Comparison of ENCODE assay signal across 2 cellular contexts in the genomic region with DNA sequence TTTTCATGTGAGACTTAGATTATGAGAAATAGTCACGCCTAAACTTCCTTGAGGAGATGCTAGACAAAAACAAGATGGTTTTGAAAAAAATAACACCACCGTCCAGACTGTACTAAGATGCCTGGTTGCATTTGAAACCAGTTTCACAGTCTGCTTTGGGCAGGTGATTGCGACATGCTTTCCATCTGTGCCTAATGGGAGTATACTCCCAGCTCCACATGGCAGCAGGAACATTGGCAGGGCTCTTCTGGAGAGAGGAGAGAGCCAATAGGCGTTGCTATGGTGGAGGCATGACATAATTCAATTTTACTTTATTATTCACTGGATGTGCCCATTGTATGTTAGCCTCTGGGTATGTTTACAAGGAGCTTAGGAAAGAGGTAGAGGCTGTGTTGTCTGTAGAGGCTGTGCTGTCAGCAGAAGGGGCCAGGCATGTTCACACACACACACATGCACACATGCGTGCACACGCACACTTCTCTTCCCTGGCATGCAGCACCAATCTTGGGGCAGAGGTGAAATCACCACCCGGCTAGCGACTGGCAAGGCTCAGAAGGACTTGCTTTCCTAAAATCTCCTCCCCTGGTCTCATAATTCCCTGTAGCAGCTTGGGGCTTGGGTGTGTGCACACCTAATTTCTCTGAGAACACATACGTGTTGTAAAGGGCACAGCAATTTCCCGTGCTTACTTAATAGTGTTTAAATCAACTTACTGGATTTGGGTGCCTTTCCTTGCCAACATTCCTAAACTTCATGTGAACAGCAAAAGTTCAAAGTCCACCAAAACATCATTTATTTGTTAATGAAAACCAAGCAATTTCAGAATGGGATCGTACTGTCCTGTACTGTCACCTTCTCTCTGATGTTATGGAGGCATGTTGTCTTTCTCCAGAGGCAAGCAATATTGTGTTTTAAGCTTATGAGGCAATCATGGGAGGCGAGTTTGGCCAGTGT.
TF ChIP-seq lines count a peak whose summit lies in the region.

No MANE protein-coding gene starts in this region.

TF ChIP-seq in Ishikawa, 13 proteins besides CTCF, POLR2A, EP300 and RAD21:
- TF ChIP-seq, protein P1, sequence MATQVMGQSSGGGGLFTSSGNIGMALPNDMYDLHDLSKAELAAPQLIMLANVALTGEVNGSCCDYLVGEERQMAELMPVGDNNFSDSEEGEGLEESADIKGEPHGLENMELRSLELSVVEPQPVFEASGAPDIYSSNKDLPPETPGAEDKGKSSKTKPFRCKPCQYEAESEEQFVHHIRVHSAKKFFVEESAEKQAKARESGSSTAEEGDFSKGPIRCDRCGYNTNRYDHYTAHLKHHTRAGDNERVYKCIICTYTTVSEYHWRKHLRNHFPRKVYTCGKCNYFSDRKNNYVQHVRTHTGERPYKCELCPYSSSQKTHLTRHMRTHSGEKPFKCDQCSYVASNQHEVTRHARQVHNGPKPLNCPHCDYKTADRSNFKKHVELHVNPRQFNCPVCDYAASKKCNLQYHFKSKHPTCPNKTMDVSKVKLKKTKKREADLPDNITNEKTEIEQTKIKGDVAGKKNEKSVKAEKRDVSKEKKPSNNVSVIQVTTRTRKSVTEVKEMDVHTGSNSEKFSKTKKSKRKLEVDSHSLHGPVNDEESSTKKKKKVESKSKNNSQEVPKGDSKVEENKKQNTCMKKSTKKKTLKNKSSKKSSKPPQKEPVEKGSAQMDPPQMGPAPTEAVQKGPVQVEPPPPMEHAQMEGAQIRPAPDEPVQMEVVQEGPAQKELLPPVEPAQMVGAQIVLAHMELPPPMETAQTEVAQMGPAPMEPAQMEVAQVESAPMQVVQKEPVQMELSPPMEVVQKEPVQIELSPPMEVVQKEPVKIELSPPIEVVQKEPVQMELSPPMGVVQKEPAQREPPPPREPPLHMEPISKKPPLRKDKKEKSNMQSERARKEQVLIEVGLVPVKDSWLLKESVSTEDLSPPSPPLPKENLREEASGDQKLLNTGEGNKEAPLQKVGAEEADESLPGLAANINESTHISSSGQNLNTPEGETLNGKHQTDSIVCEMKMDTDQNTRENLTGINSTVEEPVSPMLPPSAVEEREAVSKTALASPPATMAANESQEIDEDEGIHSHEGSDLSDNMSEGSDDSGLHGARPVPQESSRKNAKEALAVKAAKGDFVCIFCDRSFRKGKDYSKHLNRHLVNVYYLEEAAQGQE (IDR thresholded peaks at IDR 0.05; ENCODE audit: low read depth): no peak
- TF ChIP-seq NFIC (IDR thresholded peaks at IDR 0.05) (no peak), CEBPB (IDR thresholded peaks at IDR 0.05) (peak; percentile 95), TAF1 (IDR thresholded peaks at IDR 0.05; ENCODE audit: low read depth) (no peak)

TF ChIP-seq in H1, 55 proteins besides CTCF, POLR2A, EP300 and RAD21:
- TF ChIP-seq CHD7 (IDR thresholded peaks at IDR 0.05; ENCODE audit: insufficient replicate concordance, low read length) (no peak), CEBPB (IDR thresholded peaks at IDR 0.05; ENCODE audit: low read depth, low read length) (peak; percentile 87)
